16 cellular contexts compared by ENCODE assay signal in genomic region chr4:48370260-48371134, GRCh38. TPM values are rescaled to one million over a fixed set of nuclear protein-coding genes. Genes with fewer than 3 reads are reported as not detected.
A peak's percentile ranks its signal among the peaks of the same experiment; 100 is the strongest.
DNase-seq lines count a peak whose midpoint lies in the region; ATAC-seq, FAIRE-seq and TF ChIP-seq lines count a peak whose summit lies in the region.
"Had no signal": no experiment of that assay in that cellular context is flagged by ENCODE, and none has a peak within 500 bp of the region (broad histone marks: within the 10 kb centered on the region; RNA-seq: fewer than 3 reads in every experiment).

No MANE protein-coding gene starts in this region.

- 41% methylated on average over 1 of the region's 1 CpG; no CpG with 5 or more reads in 1 of the 2 experiments for WGBS in endodermal cell (ENCODE audit: insufficient coverage in 1 of 2, insufficient read length in 1 of 2), 2 experiments
- WGBS in trophoblast cell (ENCODE audit: extremely low coverage, insufficient coverage, insufficient read length) = no CpG with 5 or more reads among the region's 1 CpG

- H2BK12ac ChIP-seq in trophoblast cell (ENCODE audit: low read length) = no peak overlapping the region

- H3K4me3 Mint-ChIP-seq in CD8-positive, alpha-beta memory T cell = peak overlapping the region in 3 of 7 donors; percentile 1 to 55 (median 39)
- H3K4me3 Mint-ChIP-seq in endodermal cell = no peak overlapping the region

- CTCF ChIA-PET in CD8-positive, alpha-beta memory T cell (lab: Charles Lee) = interaction anchor here (1.0 kb wide), 1 partner anchor 28 kb away, joined by 7 read pairs; no protein-coding TSS in a partner anchor

- FAIRE-seq in GM19239 (lab: Jason Lieb, UNC) = peak; percentile 70

- no peaks in the 10 kb centered on the region for H3K9me3 ChIP-seq in CD8-positive, alpha-beta memory T cell (ENCODE audit: low read length)
- H3K9me3 ChIP-seq in endodermal cell (ENCODE audit: control insufficient read depth, low read length) = peaks cover 7% of the 10 kb centered on the region
- H3K9me3 ChIP-seq in trophoblast cell (ENCODE audit: insufficient read depth, low read depth, low read length) = no peaks in the 10 kb centered on the region
- H3K9me3 ChIP-seq: esophagus muscularis mucosa, stomach had no signal

- no peaks in the 10 kb centered on the region for H3K27me3 ChIP-seq in CD8-positive, alpha-beta memory T cell (ENCODE audit: insufficient read depth, low read length, poor library complexity, severe bottlenecking)
- H3K27me3 ChIP-seq in endodermal cell (ENCODE audit: control insufficient read depth, insufficient read depth, low read length, poor library complexity, severe bottlenecking) (no peaks in the 10 kb centered on the region), trophoblast cell (ENCODE audit: insufficient read depth, low read length) (no peaks in the 10 kb centered on the region)
- H3K27me3 ChIP-seq: esophagus muscularis mucosa, stomach had no signal

- H3K79me2 ChIP-seq in trophoblast cell (ENCODE audit: control insufficient read depth, insufficient read depth, low read length, poor library complexity) = no peaks in the 10 kb centered on the region

- no peak for ATAC-seq in GM19324 (IDR thresholded peaks at IDR 0.05; ENCODE audit: low FRiP score, unreplicated experiment)

- H3K27ac Mint-ChIP-seq in CD8-positive, alpha-beta memory T cell = peak overlapping the region in 6 of 8 donors; percentile 0 to 54 (median 26)
- H3K27ac Mint-ChIP-seq in endodermal cell = peak overlapping the region; percentile 37

- no peak overlapping the region for H3K14ac ChIP-seq in trophoblast cell (ENCODE audit: low read length)

- H3K4ac ChIP-seq in trophoblast cell (ENCODE audit: low read depth, low read length) = no peak overlapping the region

- no peaks in the 10 kb centered on the region for H3K79me1 ChIP-seq in trophoblast cell (ENCODE audit: low read length)

- no peak overlapping the region for H3K4me3 ChIP-seq in CD8-positive, alpha-beta memory T cell (ENCODE audit: low read length)
- H3K4me3 ChIP-seq in endodermal cell (ENCODE audit: low read length) (no peak overlapping the region), trophoblast cell (ENCODE audit: low read depth, low read length) (no peak overlapping the region)
- H3K4me3 ChIP-seq: esophagus muscularis mucosa, stomach had no signal

- no peak overlapping the region for H2BK5ac ChIP-seq in trophoblast cell (ENCODE audit: low read depth, low read length, poor library complexity)

- no peak overlapping the region for H3K18ac ChIP-seq in trophoblast cell (ENCODE audit: low read length)

- H2AK5ac ChIP-seq in trophoblast cell (ENCODE audit: low read length) = no peak overlapping the region

- no peak overlapping the region for H2AFZ ChIP-seq in trophoblast cell (ENCODE audit: insufficient read depth, low read length, poor library complexity)

- POLR2A ChIA-PET in CD8-positive, alpha-beta memory T cell (lab: Charles Lee) = no interaction called here

- H4K8ac ChIP-seq in trophoblast cell (ENCODE audit: low read depth, low read length) = no peak overlapping the region

- DNase-seq in CD8-positive, alpha-beta memory T cell = no peak
- DNase-seq in GM19239 (ENCODE audit: insufficient read length, low spot score) = no peak
- peak; percentile 65 for DNase-seq in NCI-H2029 (lab: John Stamatoyannopoulos, UW)
- DNase-seq in endodermal cell = no peak
- DNase-seq in NCI-H2171 (lab: John Stamatoyannopoulos, UW) = no peak
- DNase-seq in trophoblast cell = no peak
- no peak for DNase-seq in SIG-M5 (lab: John Stamatoyannopoulos, UW)
- DNase-seq: activated gamma-delta T cell; central memory CD4-positive, alpha-beta T cell; KG1; mesendoderm; retina; stimulated activated CD4-positive, alpha-beta T cell treated with anti-CD3 and anti-CD28 coated beads, Interleukin-4, amount 100 ng/mL, for 4 hours; stomach had no signal

- no peaks in the 10 kb centered on the region for H3K9me3 Mint-ChIP-seq in CD8-positive, alpha-beta memory T cell
- peaks cover 12% of the 10 kb centered on the region for H3K9me3 Mint-ChIP-seq in endodermal cell

- TF ChIP-seq CTCF in endodermal cell (conservative IDR thresholded peaks at IDR 0.05) = no peak

- H2BK120ac ChIP-seq in trophoblast cell (ENCODE audit: insufficient read depth, low read length, poor library complexity) = no peak overlapping the region

- H3K23ac ChIP-seq in trophoblast cell (ENCODE audit: low read length) = no peak overlapping the region

- H3K9ac ChIP-seq in endodermal cell (ENCODE audit: extremely low read depth, low read length, poor library complexity, severe bottlenecking) (no peak overlapping the region), trophoblast cell (ENCODE audit: low read length) (no peak overlapping the region)

- H3K4me1 ChIP-seq in CD8-positive, alpha-beta memory T cell (ENCODE audit: insufficient read depth, low read length) = no peaks in the 10 kb centered on the region
- H3K4me1 ChIP-seq in endodermal cell (ENCODE audit: control insufficient read depth, insufficient read depth, low read length) = no peaks in the 10 kb centered on the region
- no peaks in the 10 kb centered on the region for H3K4me1 ChIP-seq in trophoblast cell (ENCODE audit: control insufficient read depth in 1 of 2, insufficient read depth in 2 of 2, low read length in 2 of 2)

- no peaks in the 10 kb centered on the region for H3K27me3 Mint-ChIP-seq in CD8-positive, alpha-beta memory T cell
- no peaks in the 10 kb centered on the region for H3K27me3 Mint-ChIP-seq in endodermal cell (ENCODE audit: insufficient read depth)

- H3K36me3 ChIP-seq in CD8-positive, alpha-beta memory T cell (ENCODE audit: insufficient read depth, low read length) = no peaks in the 10 kb centered on the region
- H3K36me3 ChIP-seq in endodermal cell (ENCODE audit: control insufficient read depth, insufficient read depth, low read length) (peaks cover 8% of the 10 kb centered on the region), trophoblast cell (ENCODE audit: control insufficient read depth in 1 of 2, insufficient read depth in 2 of 2, low read length in 2 of 2) (peaks cover 0 to 2% of the 10 kb centered on the region in 2 experiments)
- H3K36me3 ChIP-seq: esophagus muscularis mucosa had no signal

- H3K27ac ChIP-seq in CD8-positive, alpha-beta memory T cell (ENCODE audit: low read depth, low read length) = no peak overlapping the region
- H3K27ac ChIP-seq in endodermal cell (ENCODE audit: low read depth, low read length) (no peak overlapping the region), trophoblast cell (ENCODE audit: low read depth, low read length) (no peak overlapping the region)
- H3K27ac ChIP-seq: esophagus muscularis mucosa, stomach had no signal

- H3K36me3 Mint-ChIP-seq in CD8-positive, alpha-beta memory T cell = peaks cover 0 to 14% (median 9%) of the 10 kb centered on the region in 3 donors
- peaks cover 10% of the 10 kb centered on the region for H3K36me3 Mint-ChIP-seq in endodermal cell (ENCODE audit: low read depth)

- no peak overlapping the region for H4K91ac ChIP-seq in trophoblast cell (ENCODE audit: low read depth, low read length)

- H4K12ac ChIP-seq in trophoblast cell (ENCODE audit: low read depth, low read length) = no peak overlapping the region

- no peak overlapping the region for H3K4me2 ChIP-seq in trophoblast cell (ENCODE audit: low read length)

- peaks cover 55 to 76% (median 73%) of the 10 kb centered on the region in 3 donors for H3K4me1 Mint-ChIP-seq in CD8-positive, alpha-beta memory T cell
- H3K4me1 Mint-ChIP-seq in endodermal cell = peaks cover 15% of the 10 kb centered on the region

RNA-seq across cellular contexts. Expression of gene SLAIN2, which starts 29.2 kb away (rescaled TPM):
- total RNA-seq in CD8-positive, alpha-beta memory T cell = 10 to 100 TPM; 72.2 to 86.8 TPM
- 26.4 TPM for polyA plus RNA-seq in CD8-positive, alpha-beta memory T cell
- total RNA-seq in endodermal cell = 10 to 100 TPM; 42.1 to 49.8 TPM
- 40.0 TPM for polyA plus RNA-seq in endodermal cell (2013, experiment 1 of 2)
- 40.0 TPM for polyA plus RNA-seq in endodermal cell (2013, experiment 2 of 2)
- 131 and 137 TPM in 2 replicates for polyA plus RNA-seq in trophoblast cell (2013)
